ENCODE assay signal across 8 cellular contexts in genomic region chr6:35327349-35328027, GRCh38. TPM values are rescaled to one million over a fixed set of nuclear protein-coding genes. Genes with fewer than 3 reads are reported as not detected.
DNase-seq lines count a peak whose midpoint lies in the region; FAIRE-seq and TF ChIP-seq lines count a peak whose summit lies in the region.

No MANE protein-coding gene starts in this region.

- H3K4me1 Mint-ChIP-seq in CD8-positive, alpha-beta memory T cell = peaks cover 19 to 21% (median 20%) of the 10 kb centered on the region in 3 donors

- no CpG with 5 or more reads among the region's 7 CpGs for WGBS in mesendoderm (ENCODE audit: extremely low coverage, insufficient coverage, low lambda C conversion rate)

- H3K4me1 ChIP-seq in CD8-positive, alpha-beta memory T cell (ENCODE audit: insufficient read depth, low read length) = peaks cover 18% of the 10 kb centered on the region
- H3K4me1 ChIP-seq in mesendoderm (ENCODE audit: control insufficient read depth, low read depth, low read length) = no peaks in the 10 kb centered on the region

- no peak overlapping the region for H2BK120ac ChIP-seq in mesendoderm (ENCODE audit: low read depth, low read length)

- H3K27me3 ChIP-seq in CD8-positive, alpha-beta memory T cell (ENCODE audit: insufficient read depth, low read length, poor library complexity, severe bottlenecking) = no peaks in the 10 kb centered on the region
- no peaks in the 10 kb centered on the region for H3K27me3 ChIP-seq in mesendoderm (ENCODE audit: insufficient read depth, low read length, poor library complexity)

- TF ChIP-seq POLR2A in H54 (IDR thresholded peaks at IDR 0.05; ENCODE audit: low read depth, low read length) = no peak

- DNase-seq in CD8-positive, alpha-beta memory T cell = peak; percentile 57 to 84 (median 69)
- DNase-seq in H54 (ENCODE audit: insufficient read length, low spot score) (peak; percentile 66), NCI-H345 (lab: John Stamatoyannopoulos, UW) (peak; percentile 37), dermis microvascular lymphatic vessel endothelial cell (ENCODE audit: low read depth in 2 of 2) (peak; percentile 32 to 64), mesendoderm (peak; percentile 76), NCI-H2029 treated with DMSO at 0.1 percent for 48 hours (lab: John Stamatoyannopoulos, UW) (no peak)
- DNase-seq in activated CD4-positive, alpha-beta T cell treated with anti-CD3 and anti-CD28 coated beads, Interleukin-2, amount 50 U/mL, for 1 hour = peak; percentile 78
- peak; percentile 53 to 59 for DNase-seq in stimulated activated CD8-positive, alpha-beta memory T cell treated with anti-CD3 and anti-CD28 coated beads, Interleukin-7, amount 100 ng/mL, for 1 hour (ENCODE audit: low read depth in 2 of 2)

- no peak overlapping the region for H2BK15ac ChIP-seq in mesendoderm (replicated peaks; ENCODE audit: low read depth)

- no peaks in the 10 kb centered on the region for H3K9me3 ChIP-seq in CD8-positive, alpha-beta memory T cell (ENCODE audit: low read length)

- no peak overlapping the region for H4K8ac ChIP-seq in mesendoderm (ENCODE audit: low read depth, low read length)

- H3K9ac ChIP-seq in mesendoderm (ENCODE audit: low read length) = no peak overlapping the region

- H3K79me2 ChIP-seq in mesendoderm (ENCODE audit: control insufficient read depth, insufficient read depth, low read length) = no peaks in the 10 kb centered on the region

- POLR2A ChIA-PET in CD8-positive, alpha-beta memory T cell (lab: Charles Lee) = interaction anchor here (0.7 to 2.7 kb wide), 5 partner anchors 17 to 1987 kb away, joined by 3 to 9 read pairs (median 4); partner anchors contain the start of gene DEF6

- no peak overlapping the region for H2AK5ac ChIP-seq in mesendoderm (ENCODE audit: low read length)

- no peaks in the 10 kb centered on the region for H3K9me3 Mint-ChIP-seq in CD8-positive, alpha-beta memory T cell

- H3K23ac ChIP-seq in mesendoderm (ENCODE audit: low read length) = no peak overlapping the region

- no peak overlapping the region for H3K4me3 ChIP-seq in CD8-positive, alpha-beta memory T cell (ENCODE audit: low read length)
- H3K4me3 ChIP-seq in mesendoderm (ENCODE audit: low read length) = no peak overlapping the region

- no peaks in the 10 kb centered on the region for H3K27me3 Mint-ChIP-seq in CD8-positive, alpha-beta memory T cell

- peak overlapping the region; percentile 69 to 92 (median 89) for H3K27ac Mint-ChIP-seq in CD8-positive, alpha-beta memory T cell

- H3K4me2 ChIP-seq in mesendoderm (ENCODE audit: low read length) = no peak overlapping the region

- H4K5ac ChIP-seq in mesendoderm (ENCODE audit: low read length) = no peak overlapping the region

- H3K36me3 Mint-ChIP-seq in CD8-positive, alpha-beta memory T cell = peaks cover 0 to 33% (median 7%) of the 10 kb centered on the region in 3 donors

- H3K56ac ChIP-seq in mesendoderm (ENCODE audit: low read length) = no peak overlapping the region

- CTCF ChIA-PET in CD8-positive, alpha-beta memory T cell (lab: Charles Lee) = interaction anchor here (0.6 to 18.1 kb wide), 19 partner anchors 9 to 1266 kb away, joined by 3 to 295 read pairs (median 6); partner anchors contain the start of genes DEF6, FANCE, PPARD and RPL10A

- peaks cover 17% of the 10 kb centered on the region for H3K36me3 ChIP-seq in CD8-positive, alpha-beta memory T cell (ENCODE audit: insufficient read depth, low read length)
- no peaks in the 10 kb centered on the region for H3K36me3 ChIP-seq in mesendoderm (ENCODE audit: control insufficient read depth, insufficient read depth, low read length)

- H3K27ac ChIP-seq in CD8-positive, alpha-beta memory T cell (ENCODE audit: low read depth, low read length) = no peak overlapping the region
- no peak overlapping the region for H3K27ac ChIP-seq in mesendoderm (ENCODE audit: low read depth, low read length)

- peak; percentile 30 for FAIRE-seq in H54 (lab: Jason Lieb, UNC)

- H2BK5ac ChIP-seq in mesendoderm (ENCODE audit: low read length) = no peak overlapping the region

- no peak overlapping the region for H3K18ac ChIP-seq in mesendoderm (ENCODE audit: low read length)

- no peak overlapping the region for H3K4ac ChIP-seq in mesendoderm (ENCODE audit: low read depth, low read length)

- H3K4me3 Mint-ChIP-seq in CD8-positive, alpha-beta memory T cell = peak overlapping the region in 1 of 7 donors; percentile 51

- H3K79me1 ChIP-seq in mesendoderm (ENCODE audit: low read length) = no peaks in the 10 kb centered on the region

RNA-seq across cellular contexts. Expression of gene PPARD, which starts 14.9 kb away (rescaled TPM):
- 10 to 100 TPM; 14.8 to 16.2 TPM for total RNA-seq in CD8-positive, alpha-beta memory T cell
- polyA plus RNA-seq in CD8-positive, alpha-beta memory T cell = 7.7 TPM
- 4.0 and 8.9 TPM in 2 replicates for total RNA-seq in dermis microvascular lymphatic vessel endothelial cell
- polyA plus RNA-seq in mesendoderm (2013, experiment 1 of 2) = 10.2 TPM
- polyA plus RNA-seq in mesendoderm (2013, experiment 2 of 2) = 10.4 TPM

RNA-seq across cellular contexts. Expression of gene DEF6, which starts 29.9 kb away (rescaled TPM):
- 10 to 100 TPM; 71.2 to 73.0 TPM for total RNA-seq in CD8-positive, alpha-beta memory T cell
- polyA plus RNA-seq in CD8-positive, alpha-beta memory T cell = 183 TPM
- total RNA-seq in dermis microvascular lymphatic vessel endothelial cell = 0.51 and 0.63 TPM in 2 replicates
- 3.8 TPM for polyA plus RNA-seq in mesendoderm (2013, experiment 1 of 2)
- 3.3 TPM for polyA plus RNA-seq in mesendoderm (2013, experiment 2 of 2)

Comparison
In these comparisons a context has a peak if more than half of its experiments do, and no peak if none do; other contexts are left out.
1. RNA of gene DEF6, which starts 29.9 kb away (total RNA-seq): 71.2 to 73.0 TPM in CD8-positive, alpha-beta memory T cell; 0.51 to 0.63 TPM in dermis microvascular lymphatic vessel endothelial cell; every median in the first group is over 10 times any median in the second.